ENCODE assay signal across 1 cellular context in genomic region chr9:137129456-137130175, GRCh38.
TF ChIP-seq lines count a peak whose summit lies in the region.

No MANE protein-coding gene starts in this region.

TF ChIP-seq in GM12878, 131 proteins besides CTCF, POLR2A, EP300 and RAD21 (continues in another document):
- no peak for TF ChIP-seq SMC3 (IDR thresholded peaks at IDR 0.05; ENCODE audit: borderline replicate concordance, low read length)
- 0 out of 2 replicates have a peak, but pooled peaks have one; percentile 47 for TF ChIP-seq STAT1 (conservative IDR thresholded peaks at IDR 0.05)
- no peak for TF ChIP-seq CUX1 (IDR thresholded peaks at IDR 0.05; ENCODE audit: insufficient replicate concordance, low read depth, low read length)
- peak; percentile 66 for TF ChIP-seq HDGF (IDR thresholded peaks at IDR 0.05)
- no peak for TF ChIP-seq SPI1 (IDR thresholded peaks at IDR 0.05; ENCODE audit: borderline replicate concordance, insufficient read depth, low read depth, low read length)
- no peak for TF ChIP-seq NR2F1 (conservative IDR thresholded peaks at IDR 0.05)
- no peak for TF ChIP-seq CEBPB (IDR thresholded peaks at IDR 0.05; ENCODE audit: borderline replicate concordance in 1 of 2, low read depth in 2 of 2, low read length in 2 of 2)
- no peak; the same call in none of the 2 replicates for TF ChIP-seq NKRF (conservative IDR thresholded peaks at IDR 0.05)
- TF ChIP-seq SREBF1 (IDR thresholded peaks at IDR 0.05; ENCODE audit: low read length), result no peak
- peak; percentile 96 for TF ChIP-seq TAF1 (IDR thresholded peaks at IDR 0.05; ENCODE audit: borderline replicate concordance, low read depth, low read length)
- TF ChIP-seq IRF4 (IDR thresholded peaks at IDR 0.05; ENCODE audit: low read depth, low read length), result no peak
- TF ChIP-seq ZBTB4 (CRISPR knock-in tag; IDR thresholded peaks at IDR 0.05), result no peak
- TF ChIP-seq SUPT20H (IDR thresholded peaks at IDR 0.05; ENCODE audit: borderline replicate concordance, control insufficient read depth, low read depth, low read length), result no peak
- TF ChIP-seq HDAC6 (IDR thresholded peaks at IDR 0.05; ENCODE audit: unreplicated experiment), result no peak
- no peak for TF ChIP-seq BCL3 (IDR thresholded peaks at IDR 0.05; ENCODE audit: borderline replicate concordance, insufficient read depth, low read depth, low read length, poor library complexity, severe bottlenecking)
- no peak for TF ChIP-seq FOXK2 (IDR thresholded peaks at IDR 0.05)
- TF ChIP-seq ZNF24 (IDR thresholded peaks at IDR 0.05), result no peak; the same call in 1 of the 2 replicates
- TF ChIP-seq ZNF384 (IDR thresholded peaks at IDR 0.05; ENCODE audit: borderline replicate concordance, low read depth, low read length), result no peak
- TF ChIP-seq TBL1XR1 (IDR thresholded peaks at IDR 0.05; ENCODE audit: low read depth, low read length), result no peak
- no peak for TF ChIP-seq NR2C2 (IDR thresholded peaks at IDR 0.05; ENCODE audit: borderline replicate concordance, control insufficient read depth, insufficient read length, low read depth)
- TF ChIP-seq EZH2 (IDR thresholded peaks at IDR 0.05; ENCODE audit: borderline replicate concordance, control insufficient read depth, low read depth, low read length), result no peak
- peak; percentile 98 for TF ChIP-seq MXI1 (IDR thresholded peaks at IDR 0.05; ENCODE audit: low read depth, low read length)
- no peak for TF ChIP-seq CEBPZ (IDR thresholded peaks at IDR 0.05; ENCODE audit: low read depth, low read length)
- no peak for TF ChIP-seq PML (IDR thresholded peaks at IDR 0.05; ENCODE audit: low read length)
- TF ChIP-seq SMAD5 (IDR thresholded peaks at IDR 0.05; ENCODE audit: low read depth), result peak; percentile 67
- TF ChIP-seq ZNF592 (IDR thresholded peaks at IDR 0.05), result no peak
- TF ChIP-seq RAD51 (IDR thresholded peaks at IDR 0.05), result no peak
- TF ChIP-seq PRDM15 (CRISPR knock-in tag; IDR thresholded peaks at IDR 0.05), result no peak
- no peak for TF ChIP-seq HSF1 (IDR thresholded peaks at IDR 0.05; ENCODE audit: low read depth, low read length)
